In the genomic region with DNA sequence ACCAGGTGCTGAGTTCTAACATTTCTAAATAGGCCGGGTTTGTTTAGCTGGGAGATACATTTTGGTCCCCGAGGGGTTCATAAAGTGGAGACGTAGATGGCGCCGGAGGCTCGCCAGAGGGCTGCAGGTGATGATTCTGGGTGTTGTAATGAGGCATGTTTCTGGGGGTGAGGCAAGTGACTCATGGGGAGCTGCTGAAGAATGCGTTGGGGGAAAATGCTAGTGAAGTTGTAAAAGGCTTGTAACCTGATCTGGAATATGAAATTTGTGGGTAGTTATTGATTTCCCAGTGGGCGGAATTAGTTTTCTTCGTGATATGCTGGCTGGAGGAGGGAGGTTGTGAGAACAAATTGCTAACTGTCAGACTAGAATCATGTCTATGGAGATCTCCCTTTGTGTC, we compare ENCODE assay signal across 1 cellular context.
TF ChIP-seq lines count a peak whose summit lies in the region.

No MANE protein-coding gene starts in this region.

TF ChIP-seq in WTC11, 78 proteins besides CTCF, POLR2A, EP300 and RAD21 (continued from another document):
- TF ChIP-seq, protein P1, sequence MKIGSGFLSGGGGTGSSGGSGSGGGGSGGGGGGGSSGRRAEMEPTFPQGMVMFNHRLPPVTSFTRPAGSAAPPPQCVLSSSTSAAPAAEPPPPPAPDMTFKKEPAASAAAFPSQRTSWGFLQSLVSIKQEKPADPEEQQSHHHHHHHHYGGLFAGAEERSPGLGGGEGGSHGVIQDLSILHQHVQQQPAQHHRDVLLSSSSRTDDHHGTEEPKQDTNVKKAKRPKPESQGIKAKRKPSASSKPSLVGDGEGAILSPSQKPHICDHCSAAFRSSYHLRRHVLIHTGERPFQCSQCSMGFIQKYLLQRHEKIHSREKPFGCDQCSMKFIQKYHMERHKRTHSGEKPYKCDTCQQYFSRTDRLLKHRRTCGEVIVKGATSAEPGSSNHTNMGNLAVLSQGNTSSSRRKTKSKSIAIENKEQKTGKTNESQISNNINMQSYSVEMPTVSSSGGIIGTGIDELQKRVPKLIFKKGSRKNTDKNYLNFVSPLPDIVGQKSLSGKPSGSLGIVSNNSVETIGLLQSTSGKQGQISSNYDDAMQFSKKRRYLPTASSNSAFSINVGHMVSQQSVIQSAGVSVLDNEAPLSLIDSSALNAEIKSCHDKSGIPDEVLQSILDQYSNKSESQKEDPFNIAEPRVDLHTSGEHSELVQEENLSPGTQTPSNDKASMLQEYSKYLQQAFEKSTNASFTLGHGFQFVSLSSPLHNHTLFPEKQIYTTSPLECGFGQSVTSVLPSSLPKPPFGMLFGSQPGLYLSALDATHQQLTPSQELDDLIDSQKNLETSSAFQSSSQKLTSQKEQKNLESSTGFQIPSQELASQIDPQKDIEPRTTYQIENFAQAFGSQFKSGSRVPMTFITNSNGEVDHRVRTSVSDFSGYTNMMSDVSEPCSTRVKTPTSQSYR (CRISPR knock-in tag; IDR thresholded peaks at IDR 0.05) = no peak
- TF ChIP-seq, protein P2, sequence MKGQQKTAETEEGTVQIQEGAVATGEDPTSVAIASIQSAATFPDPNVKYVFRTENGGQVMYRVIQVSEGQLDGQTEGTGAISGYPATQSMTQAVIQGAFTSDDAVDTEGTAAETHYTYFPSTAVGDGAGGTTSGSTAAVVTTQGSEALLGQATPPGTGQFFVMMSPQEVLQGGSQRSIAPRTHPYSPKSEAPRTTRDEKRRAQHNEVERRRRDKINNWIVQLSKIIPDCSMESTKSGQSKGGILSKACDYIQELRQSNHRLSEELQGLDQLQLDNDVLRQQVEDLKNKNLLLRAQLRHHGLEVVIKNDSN (CRISPR knock-in tag; IDR thresholded peaks at IDR 0.05) = no peak
- no peak for TF ChIP-seq TEAD4 (CRISPR knock-in tag; IDR thresholded peaks at IDR 0.05)
TF ChIP-seq in WTC11: peak in this region for 0.
